1 cellular context compared by ENCODE assay signal in the genomic region with DNA sequence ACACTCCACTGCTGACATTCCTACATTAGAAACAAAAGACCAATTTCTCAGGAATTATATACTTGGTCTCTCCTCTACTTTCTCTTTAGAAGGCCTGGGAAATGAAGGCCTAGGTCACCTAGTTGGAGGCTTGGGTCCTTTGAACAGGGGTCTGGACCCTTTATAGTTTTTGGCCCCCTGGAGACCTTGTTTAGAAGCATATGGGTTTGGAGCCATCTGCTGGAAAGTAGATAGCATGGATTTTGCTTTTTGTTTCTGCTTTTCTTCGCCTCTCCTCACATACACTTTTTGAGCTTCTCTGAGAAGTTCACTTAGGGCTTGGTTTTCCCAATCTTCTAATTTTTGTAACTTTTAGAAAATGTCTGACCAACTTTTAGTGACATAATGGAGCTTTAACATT.
TF ChIP-seq lines count a peak whose summit lies in the region.

No MANE protein-coding gene starts in this region.

TF ChIP-seq in GM23338, 12 proteins besides CTCF, POLR2A, EP300 and RAD21 (continued from another document):
- TF ChIP-seq, protein P1, sequence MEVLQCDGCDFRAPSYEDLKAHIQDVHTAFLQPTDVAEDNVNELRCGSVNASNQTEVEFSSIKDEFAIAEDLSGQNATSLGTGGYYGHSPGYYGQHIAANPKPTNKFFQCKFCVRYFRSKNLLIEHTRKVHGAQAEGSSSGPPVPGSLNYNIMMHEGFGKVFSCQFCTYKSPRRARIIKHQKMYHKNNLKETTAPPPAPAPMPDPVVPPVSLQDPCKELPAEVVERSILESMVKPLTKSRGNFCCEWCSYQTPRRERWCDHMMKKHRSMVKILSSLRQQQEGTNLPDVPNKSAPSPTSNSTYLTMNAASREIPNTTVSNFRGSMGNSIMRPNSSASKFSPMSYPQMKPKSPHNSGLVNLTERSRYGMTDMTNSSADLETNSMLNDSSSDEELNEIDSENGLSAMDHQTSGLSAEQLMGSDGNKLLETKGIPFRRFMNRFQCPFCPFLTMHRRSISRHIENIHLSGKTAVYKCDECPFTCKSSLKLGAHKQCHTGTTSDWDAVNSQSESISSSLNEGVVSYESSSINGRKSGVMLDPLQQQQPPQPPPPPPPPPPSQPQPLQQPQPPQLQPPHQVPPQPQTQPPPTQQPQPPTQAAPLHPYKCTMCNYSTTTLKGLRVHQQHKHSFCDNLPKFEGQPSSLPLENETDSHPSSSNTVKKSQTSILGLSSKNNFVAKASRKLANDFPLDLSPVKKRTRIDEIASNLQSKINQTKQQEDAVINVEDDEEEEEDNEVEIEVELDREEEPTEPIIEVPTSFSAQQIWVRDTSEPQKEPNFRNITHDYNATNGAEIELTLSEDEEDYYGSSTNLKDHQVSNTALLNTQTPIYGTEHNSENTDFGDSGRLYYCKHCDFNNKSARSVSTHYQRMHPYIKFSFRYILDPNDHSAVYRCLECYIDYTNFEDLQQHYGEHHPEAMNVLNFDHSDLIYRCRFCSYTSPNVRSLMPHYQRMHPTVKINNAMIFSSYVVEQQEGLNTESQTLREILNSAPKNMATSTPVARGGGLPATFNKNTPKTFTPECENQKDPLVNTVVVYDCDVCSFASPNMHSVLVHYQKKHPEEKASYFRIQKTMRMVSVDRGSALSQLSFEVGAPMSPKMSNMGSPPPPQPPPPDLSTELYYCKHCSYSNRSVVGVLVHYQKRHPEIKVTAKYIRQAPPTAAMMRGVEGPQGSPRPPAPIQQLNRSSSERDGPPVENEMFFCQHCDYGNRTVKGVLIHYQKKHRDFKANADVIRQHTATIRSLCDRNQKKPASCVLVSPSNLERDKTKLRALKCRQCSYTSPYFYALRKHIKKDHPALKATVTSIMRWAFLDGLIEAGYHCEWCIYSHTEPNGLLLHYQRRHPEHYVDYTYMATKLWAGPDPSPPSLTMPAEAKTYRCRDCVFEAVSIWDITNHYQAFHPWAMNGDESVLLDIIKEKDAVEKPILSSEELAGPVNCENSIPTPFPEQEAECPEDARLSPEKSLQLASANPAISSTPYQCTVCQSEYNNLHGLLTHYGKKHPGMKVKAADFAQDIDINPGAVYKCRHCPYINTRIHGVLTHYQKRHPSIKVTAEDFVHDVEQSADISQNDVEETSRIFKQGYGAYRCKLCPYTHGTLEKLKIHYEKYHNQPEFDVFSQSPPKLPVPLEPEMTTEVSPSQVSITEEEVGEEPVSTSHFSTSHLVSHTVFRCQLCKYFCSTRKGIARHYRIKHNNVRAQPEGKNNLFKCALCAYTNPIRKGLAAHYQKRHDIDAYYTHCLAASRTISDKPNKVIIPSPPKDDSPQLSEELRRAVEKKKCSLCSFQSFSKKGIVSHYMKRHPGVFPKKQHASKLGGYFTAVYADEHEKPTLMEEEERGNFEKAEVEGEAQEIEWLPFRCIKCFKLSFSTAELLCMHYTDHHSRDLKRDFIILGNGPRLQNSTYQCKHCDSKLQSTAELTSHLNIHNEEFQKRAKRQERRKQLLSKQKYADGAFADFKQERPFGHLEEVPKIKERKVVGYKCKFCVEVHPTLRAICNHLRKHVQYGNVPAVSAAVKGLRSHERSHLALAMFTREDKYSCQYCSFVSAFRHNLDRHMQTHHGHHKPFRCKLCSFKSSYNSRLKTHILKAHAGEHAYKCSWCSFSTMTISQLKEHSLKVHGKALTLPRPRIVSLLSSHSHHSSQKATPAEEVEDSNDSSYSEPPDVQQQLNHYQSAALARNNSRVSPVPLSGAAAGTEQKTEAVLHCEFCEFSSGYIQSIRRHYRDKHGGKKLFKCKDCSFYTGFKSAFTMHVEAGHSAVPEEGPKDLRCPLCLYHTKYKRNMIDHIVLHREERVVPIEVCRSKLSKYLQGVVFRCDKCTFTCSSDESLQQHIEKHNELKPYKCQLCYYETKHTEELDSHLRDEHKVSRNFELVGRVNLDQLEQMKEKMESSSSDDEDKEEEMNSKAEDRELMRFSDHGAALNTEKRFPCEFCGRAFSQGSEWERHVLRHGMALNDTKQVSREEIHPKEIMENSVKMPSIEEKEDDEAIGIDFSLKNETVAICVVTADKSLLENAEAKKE (CRISPR knock-in tag; IDR thresholded peaks at IDR 0.05), result no peak
- TF ChIP-seq ZNF114 (CRISPR knock-in tag; IDR thresholded peaks at IDR 0.05), result no peak
- TF ChIP-seq NANOG (IDR thresholded peaks at IDR 0.05; ENCODE audit: borderline replicate concordance), result no peak
- TF ChIP-seq EZH2 (IDR thresholded peaks at IDR 0.05; ENCODE audit: low read depth, unreplicated experiment), result no peak
- TF ChIP-seq ZNF331 (CRISPR knock-in tag; IDR thresholded peaks at IDR 0.05; ENCODE audit: low read depth), result no peak
- no peak for TF ChIP-seq JUNB (IDR thresholded peaks at IDR 0.05; ENCODE audit: unreplicated experiment)
- TF ChIP-seq, protein P2, sequence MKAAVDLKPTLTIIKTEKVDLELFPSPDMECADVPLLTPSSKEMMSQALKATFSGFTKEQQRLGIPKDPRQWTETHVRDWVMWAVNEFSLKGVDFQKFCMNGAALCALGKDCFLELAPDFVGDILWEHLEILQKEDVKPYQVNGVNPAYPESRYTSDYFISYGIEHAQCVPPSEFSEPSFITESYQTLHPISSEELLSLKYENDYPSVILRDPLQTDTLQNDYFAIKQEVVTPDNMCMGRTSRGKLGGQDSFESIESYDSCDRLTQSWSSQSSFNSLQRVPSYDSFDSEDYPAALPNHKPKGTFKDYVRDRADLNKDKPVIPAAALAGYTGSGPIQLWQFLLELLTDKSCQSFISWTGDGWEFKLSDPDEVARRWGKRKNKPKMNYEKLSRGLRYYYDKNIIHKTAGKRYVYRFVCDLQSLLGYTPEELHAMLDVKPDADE (IDR thresholded peaks at IDR 0.05), result no peak
